ENCODE assay signal across 23 cellular contexts in genomic region chr20:37408202-37408929, GRCh38.
DNase-seq lines count a peak whose midpoint lies in the region; ATAC-seq and TF ChIP-seq lines count a peak whose summit lies in the region.
"Had no signal": no experiment of that assay in that cellular context is flagged by ENCODE, and none has a peak within 500 bp of the region (broad histone marks: within the 10 kb centered on the region; RNA-seq: fewer than 3 reads in every experiment).

No MANE protein-coding gene starts in this region.

- H3K27me3 ChIP-seq in left ventricle myocardium inferior (ENCODE audit: low read depth): peaks cover 68% of the 10 kb centered on the region
- H3K27me3 ChIP-seq in SJCRH30: no peaks in the 10 kb centered on the region; the same call in 1 of the 2 replicates
- no peaks in the 10 kb centered on the region; the same call in 1 of the 2 replicates for H3K27me3 ChIP-seq in MG63
- H3K27me3 ChIP-seq: breast epithelium had no signal

- H3K9me3 ChIP-seq in left ventricle myocardium inferior (replicated peaks) (no peaks in the 10 kb centered on the region), SJCRH30 (replicated peaks) (no peaks in the 10 kb centered on the region), MG63 (no peaks in the 10 kb centered on the region)
- H3K9me3 ChIP-seq: breast epithelium, esophagus muscularis mucosa, tibial artery had no signal

- H3K4me1 ChIP-seq in left ventricle myocardium inferior: peaks cover 36% of the 10 kb centered on the region
- H3K4me1 ChIP-seq in SJCRH30: peaks cover 30% of the 10 kb centered on the region
- H3K4me1 ChIP-seq: breast epithelium had no signal

- peaks cover 42% of the 10 kb centered on the region for H3K4me1 Mint-ChIP-seq in glutamatergic neuron (ENCODE audit: low read depth, unreplicated experiment)
- peaks cover 34 to 43% of the 10 kb centered on the region in 2 donors for H3K4me1 Mint-ChIP-seq in stimulated activated naive B cell treated with anti-CD40 and anti-IgM and Interleukin-4, amounts not matched to agents 10 μg/mL and 1 μg/mL and 100 μg/mL, for 72 hours

- no peaks in the 10 kb centered on the region for H3K36me3 Mint-ChIP-seq in glutamatergic neuron (ENCODE audit: unreplicated experiment)
- peaks cover 17 to 25% of the 10 kb centered on the region in 2 donors for H3K36me3 Mint-ChIP-seq in stimulated activated naive B cell treated with anti-CD40 and anti-IgM and Interleukin-4, amounts not matched to agents 10 μg/mL and 1 μg/mL and 100 μg/mL, for 72 hours
- H3K36me3 Mint-ChIP-seq: immature natural killer cell, naive B cell had no signal

- H3K4me3 ChIP-seq in left ventricle myocardium inferior (no peak overlapping the region), SJCRH30 (no peak overlapping the region), MG63 (no peak overlapping the region)
- H3K4me3 ChIP-seq: esophagus muscularis mucosa, lung, tibial artery had no signal

- no peak overlapping the region for H3K27ac ChIP-seq in left ventricle myocardium inferior (replicated peaks)
- H3K27ac ChIP-seq in SJCRH30: no peak overlapping the region
- H3K27ac ChIP-seq: breast epithelium, esophagus muscularis mucosa, HL-60, tibial artery had no signal

- no peak for TF ChIP-seq CTCF in left ventricle myocardium inferior (IDR thresholded peaks at IDR 0.05; ENCODE audit: borderline replicate concordance)
- no peak for TF ChIP-seq CTCF in glutamatergic neuron (IDR thresholded peaks at IDR 0.05; ENCODE audit: partially characterized antibody, unreplicated experiment)

- H3K27ac Mint-ChIP-seq in glutamatergic neuron (ENCODE audit: unreplicated experiment): no peak overlapping the region
- peak overlapping the region; percentile 15 for H3K27ac Mint-ChIP-seq in stimulated activated naive B cell treated with anti-CD40 and anti-IgM and Interleukin-4, amounts not matched to agents 10 μg/mL and 1 μg/mL and 100 μg/mL, for 72 hours
- H3K27ac Mint-ChIP-seq: activated naive CD8-positive, alpha-beta T cell treated with anti-CD3 and anti-CD28 coated beads, Interleukin-2, amount 50 U/mL, for 24 hours; activated T-cell treated with anti-CD3 and anti-CD28 coated beads, Interleukin-2, amount 50 U/mL, for 72 hours; immature natural killer cell had no signal

- DNase-seq in Right ventricle myocardium inferior (ENCODE audit: missing footprints): peak; percentile 55
- no peak for DNase-seq in left ventricle myocardium inferior
- DNase-seq in SJCRH30: peak; percentile 44 to 55
- DNase-seq in glutamatergic neuron: peak; percentile 89
- no peak for DNase-seq in stimulated activated naive B cell treated with anti-CD40 and anti-IgM and Interleukin-4, amounts not matched to agents 10 μg/mL and 1 μg/mL and 100 μg/mL, for 72 hours
- no peak for DNase-seq in inferior parietal cortex (ENCODE audit: extremely low spot score)
- DNase-seq in MG63: no peak
- DNase-seq: DMS53; effector CD4-positive, alpha-beta T cell; immature natural killer cell; NCI-H187; NCI-H510A; SIG-M5; stimulated activated naive CD4-positive, alpha-beta T cell treated with Interleukin-2 at 50 U/mL for 16 hours; tibial artery had no signal

- intact Hi-C loops in Right ventricle myocardium inferior (cut with DNase I) (no loop called here), left ventricle myocardium inferior (cut with micrococcal nuclease) (no loop called here)

- peaks cover 38% of the 10 kb centered on the region for H3K27me3 Mint-ChIP-seq in glutamatergic neuron (ENCODE audit: unreplicated experiment)
- H3K27me3 Mint-ChIP-seq in stimulated activated naive B cell treated with anti-CD40 and anti-IgM and Interleukin-4, amounts not matched to agents 10 μg/mL and 1 μg/mL and 100 μg/mL, for 72 hours: peaks cover 13 to 18% of the 10 kb centered on the region in 2 donors

- H3K36me3 ChIP-seq in left ventricle myocardium inferior (no peaks in the 10 kb centered on the region), SJCRH30 (no peaks in the 10 kb centered on the region), MG63 (no peaks in the 10 kb centered on the region; the same call in 1 of the 2 replicates)
- H3K36me3 ChIP-seq: breast epithelium had no signal

- no peak for ATAC-seq in Right ventricle myocardium inferior
- no peak for ATAC-seq in stimulated activated naive B cell treated with anti-CD40 and anti-IgM and Interleukin-4, amounts not matched to agents 10 μg/mL and 1 μg/mL and 100 μg/mL, for 72 hours (replicated peaks)
- ATAC-seq in GM18498 (IDR thresholded peaks at IDR 0.05; ENCODE audit: unreplicated experiment): no peak
- ATAC-seq: activated naive CD8-positive, alpha-beta T cell treated with anti-CD3 and anti-CD28 coated beads, Interleukin-2, amount 50 U/mL, for 24 hours; activated T-cell treated with anti-CD3 and anti-CD28 coated beads, Interleukin-2, amount 50 U/mL, for 72 hours had no signal

- peak overlapping the region; percentile 87 for H3K4me3 Mint-ChIP-seq in glutamatergic neuron (ENCODE audit: unreplicated experiment)
- peak overlapping the region in 1 of 2 donors; percentile 1 for H3K4me3 Mint-ChIP-seq in stimulated activated naive B cell treated with anti-CD40 and anti-IgM and Interleukin-4, amounts not matched to agents 10 μg/mL and 1 μg/mL and 100 μg/mL, for 72 hours

- peaks cover 43% of the 10 kb centered on the region for H3K9me3 Mint-ChIP-seq in glutamatergic neuron (ENCODE audit: unreplicated experiment)
- H3K9me3 Mint-ChIP-seq in stimulated activated naive B cell treated with anti-CD40 and anti-IgM and Interleukin-4, amounts not matched to agents 10 μg/mL and 1 μg/mL and 100 μg/mL, for 72 hours: no peaks in the 10 kb centered on the region
- H3K9me3 Mint-ChIP-seq: activated naive CD8-positive, alpha-beta T cell treated with anti-CD3 and anti-CD28 coated beads, Interleukin-2, amount 50 U/mL, for 24 hours; activated T-cell treated with anti-CD3 and anti-CD28 coated beads, Interleukin-2, amount 50 U/mL, for 72 hours; immature natural killer cell; naive B cell had no signal

Comparison
In these comparisons a context has a peak if more than half of its experiments do, and no peak if none do; other contexts are left out.
1. DNase-seq: peak in Right ventricle myocardium inferior (single experiment), SJCRH30 (2 of 2) and glutamatergic neuron (single experiment); none in left ventricle myocardium inferior (single experiment), stimulated activated naive B cell treated with anti-CD40 and anti-IgM and Interleukin-4, amounts not matched to agents 10 μg/mL and 1 μg/mL and 100 μg/mL, for 72 hours (single experiment), inferior parietal cortex (single experiment) and MG63 (single experiment).